In the genomic region with DNA sequence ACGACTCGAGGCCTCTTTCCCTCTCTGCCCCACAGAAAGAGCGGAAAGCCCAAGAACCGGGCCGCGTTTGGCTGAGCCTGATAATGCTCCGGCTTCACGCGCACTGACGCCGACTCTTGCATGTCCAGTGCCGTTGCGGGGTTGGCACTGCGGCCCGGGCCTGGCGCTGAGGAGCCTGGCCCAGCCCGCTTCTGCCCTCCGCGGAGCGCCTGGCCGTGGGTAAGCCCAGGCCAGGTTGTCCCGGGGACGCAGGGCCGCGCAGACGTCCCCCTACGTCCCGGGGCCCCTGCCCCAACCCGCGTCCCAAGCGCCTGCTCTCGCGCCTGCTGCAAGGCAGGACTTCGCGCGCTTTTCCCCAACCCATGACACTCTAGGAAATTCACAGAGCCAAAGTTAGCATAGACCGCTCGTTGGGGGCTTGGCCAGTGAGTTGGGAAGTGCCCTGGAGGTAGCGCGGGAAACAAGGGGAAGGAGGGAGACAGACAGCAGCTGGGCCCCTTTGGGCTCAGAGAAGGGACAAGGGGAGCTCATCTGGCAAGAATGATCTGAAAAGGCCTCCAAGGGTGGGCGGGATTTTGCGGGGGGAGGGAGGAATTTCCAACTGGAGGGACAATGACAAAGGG, we compare ENCODE assay signal across 8 cellular contexts. TPM values are rescaled to one million over a fixed set of nuclear protein-coding genes. Genes with fewer than 3 reads are reported as not detected.
A peak's percentile ranks its signal among the peaks of the same experiment; 100 is the strongest.
DNase-seq lines count a peak whose midpoint lies in the region; ATAC-seq lines count a peak whose summit lies in the region.

No MANE protein-coding gene starts in this region.

- H3K4me3 Mint-ChIP-seq in activated naive CD4-positive, alpha-beta T cell treated with anti-CD3 and anti-CD28 coated beads, Interleukin-2, amount 50 U/mL, for 24 hours = peak overlapping the region; percentile 99
- H3K4me3 Mint-ChIP-seq in activated naive CD8-positive, alpha-beta T cell treated with anti-CD3 and anti-CD28 coated beads for 36 hours = peak overlapping the region; percentile 99
- peak overlapping the region; percentile 99 to 100 for H3K4me3 Mint-ChIP-seq in stimulated activated naive B cell treated with anti-CD40 and anti-IgM and Interleukin-4, amounts not matched to agents 10 μg/mL and 1 μg/mL and 100 μg/mL, for 72 hours

- no peak for ATAC-seq in activated naive CD4-positive, alpha-beta T cell treated with anti-CD3 and anti-CD28 coated beads, Interleukin-2, amount 50 U/mL, for 72 hours
- ATAC-seq in stimulated activated naive B cell treated with anti-CD40 and anti-IgM and Interleukin-4, amounts not matched to agents 10 μg/mL and 1 μg/mL and 100 μg/mL, for 72 hours (replicated peaks) = peak; percentile 49 to 52

- DNase-seq in activated naive CD4-positive, alpha-beta T cell treated with anti-CD3 and anti-CD28 coated beads, Interleukin-2, amount 50 U/mL, for 72 hours (ENCODE audit: low spot score in 2 of 2) = no peak
- no peak for DNase-seq in activated naive CD8-positive, alpha-beta T cell treated with anti-CD3 and anti-CD28 coated beads for 36 hours
- DNase-seq in stimulated activated naive B cell treated with anti-CD40 and anti-IgM and Interleukin-4, amounts not matched to agents 10 μg/mL and 1 μg/mL and 100 μg/mL, for 72 hours = no peak
- DNase-seq in RKO (ENCODE audit: low spot score) (no peak), amygdala (lab: John Stamatoyannopoulos, UW) (no peak), DMS153 treated with DMSO at 0.1 percent for 48 hours (lab: John Stamatoyannopoulos, UW; ENCODE audit: unreplicated experiment) (no peak)

- H3K27me3 Mint-ChIP-seq in activated naive CD4-positive, alpha-beta T cell treated with anti-CD3 and anti-CD28 coated beads, Interleukin-2, amount 50 U/mL, for 24 hours = peaks cover 4% of the 10 kb centered on the region
- no peaks in the 10 kb centered on the region for H3K27me3 Mint-ChIP-seq in activated naive CD8-positive, alpha-beta T cell treated with anti-CD3 and anti-CD28 coated beads for 36 hours
- peaks cover 0 to 15% of the 10 kb centered on the region in 2 donors for H3K27me3 Mint-ChIP-seq in stimulated activated naive B cell treated with anti-CD40 and anti-IgM and Interleukin-4, amounts not matched to agents 10 μg/mL and 1 μg/mL and 100 μg/mL, for 72 hours

- H3K9me3 Mint-ChIP-seq in activated naive CD4-positive, alpha-beta T cell treated with anti-CD3 and anti-CD28 coated beads, Interleukin-2, amount 50 U/mL, for 24 hours = peaks cover 5% of the 10 kb centered on the region
- peaks cover 5% of the 10 kb centered on the region in 2 donors for H3K9me3 Mint-ChIP-seq in activated naive CD4-positive, alpha-beta T cell treated with anti-CD3 and anti-CD28 coated beads, Interleukin-2, amount 50 U/mL, for 72 hours
- no peaks in the 10 kb centered on the region for H3K9me3 Mint-ChIP-seq in activated naive CD8-positive, alpha-beta T cell treated with anti-CD3 and anti-CD28 coated beads for 36 hours
- H3K9me3 Mint-ChIP-seq in stimulated activated naive B cell treated with anti-CD40 and anti-IgM and Interleukin-4, amounts not matched to agents 10 μg/mL and 1 μg/mL and 100 μg/mL, for 72 hours = peaks cover 0 to 4% of the 10 kb centered on the region in 2 donors

- peak overlapping the region; percentile 52 for H3K4me3 ChIP-seq in iPS-18c (ENCODE audit: insufficient read depth, low read depth, low read length)

- H3K4me1 Mint-ChIP-seq in activated naive CD4-positive, alpha-beta T cell treated with anti-CD3 and anti-CD28 coated beads, Interleukin-2, amount 50 U/mL, for 24 hours = peaks cover 35% of the 10 kb centered on the region
- H3K4me1 Mint-ChIP-seq in activated naive CD8-positive, alpha-beta T cell treated with anti-CD3 and anti-CD28 coated beads for 36 hours = peaks cover 20% of the 10 kb centered on the region
- H3K4me1 Mint-ChIP-seq in stimulated activated naive B cell treated with anti-CD40 and anti-IgM and Interleukin-4, amounts not matched to agents 10 μg/mL and 1 μg/mL and 100 μg/mL, for 72 hours = peaks cover 29 to 48% of the 10 kb centered on the region in 2 donors

- peaks cover 3% of the 10 kb centered on the region for H3K36me3 Mint-ChIP-seq in activated naive CD4-positive, alpha-beta T cell treated with anti-CD3 and anti-CD28 coated beads, Interleukin-2, amount 50 U/mL, for 24 hours
- H3K36me3 Mint-ChIP-seq in activated naive CD4-positive, alpha-beta T cell treated with anti-CD3 and anti-CD28 coated beads, Interleukin-2, amount 50 U/mL, for 72 hours = peaks cover 5 to 9% of the 10 kb centered on the region in 2 donors
- no peaks in the 10 kb centered on the region for H3K36me3 Mint-ChIP-seq in activated naive CD8-positive, alpha-beta T cell treated with anti-CD3 and anti-CD28 coated beads for 36 hours
- peaks cover 12 to 17% of the 10 kb centered on the region in 2 donors for H3K36me3 Mint-ChIP-seq in stimulated activated naive B cell treated with anti-CD40 and anti-IgM and Interleukin-4, amounts not matched to agents 10 μg/mL and 1 μg/mL and 100 μg/mL, for 72 hours

- H3K9me3 ChIP-seq in iPS-18c (ENCODE audit: control insufficient read depth, insufficient read depth, low read length) = peaks cover 2% of the 10 kb centered on the region

- H3K27ac Mint-ChIP-seq in activated naive CD4-positive, alpha-beta T cell treated with anti-CD3 and anti-CD28 coated beads, Interleukin-2, amount 50 U/mL, for 24 hours = no peak overlapping the region
- peak overlapping the region in 1 of 2 donors; percentile 98 for H3K27ac Mint-ChIP-seq in activated naive CD4-positive, alpha-beta T cell treated with anti-CD3 and anti-CD28 coated beads, Interleukin-2, amount 50 U/mL, for 72 hours
- H3K27ac Mint-ChIP-seq in activated naive CD8-positive, alpha-beta T cell treated with anti-CD3 and anti-CD28 coated beads for 36 hours = no peak overlapping the region
- peak overlapping the region; percentile 99 for H3K27ac Mint-ChIP-seq in stimulated activated naive B cell treated with anti-CD40 and anti-IgM and Interleukin-4, amounts not matched to agents 10 μg/mL and 1 μg/mL and 100 μg/mL, for 72 hours

RNA-seq across cellular contexts. Expression of a gene that starts 0.6 kb away (rescaled TPM):
- 10 to 100 TPM; 44.9 to 48.7 TPM for total RNA-seq in activated naive CD4-positive, alpha-beta T cell treated with anti-CD3 and anti-CD28 coated beads, Interleukin-2, amount 50 U/mL, for 72 hours
- 10 to 100 TPM; 58.2 to 61.2 TPM for total RNA-seq in activated naive CD8-positive, alpha-beta T cell treated with anti-CD3 and anti-CD28 coated beads for 36 hours

Comparison
In these comparisons a context has a peak if more than half of its experiments do, and no peak if none do; other contexts are left out.
1. ATAC-seq: peak in stimulated activated naive B cell treated with anti-CD40 and anti-IgM and Interleukin-4, amounts not matched to agents 10 μg/mL and 1 μg/mL and 100 μg/mL, for 72 hours (2 of 2); none in activated naive CD4-positive, alpha-beta T cell treated with anti-CD3 and anti-CD28 coated beads, Interleukin-2, amount 50 U/mL, for 72 hours (0 of 2).
2. Peak in every context shown above with its lines, with median percentiles within 50 percentile points of each other: H3K4me3 Mint-ChIP-seq.